Comparison of ENCODE assay signal across 16 cellular contexts in genomic region chr12:104655059-104655609, GRCh38.
"Had no signal": no experiment of that assay in that cellular context is flagged by ENCODE, and none has a peak within 500 bp of the region (broad histone marks: within the 10 kb centered on the region; RNA-seq: fewer than 3 reads in every experiment).

No MANE protein-coding gene starts in this region.

- DNase-seq: activated CD4-positive, alpha-beta T cell treated with anti-CD3 and anti-CD28 coated beads, Interleukin-2, amount 10 ng/mL, durations not matched to agents 7 days and 5 days; activated CD4-positive, CD25-positive, alpha-beta regulatory T cell; activated CD8-positive, alpha-beta T cell treated with anti-CD3 and anti-CD28 coated beads, Interleukin-2, amount 10 ng/mL, durations not matched to agents 7 days and 5 days; activated gamma-delta T cell; activated T-cell treated with anti-CD3 and anti-CD28 coated beads, Interleukin-2, amount 50 U/mL, for 48 hours; adrenal gland; foreskin fibroblast; left cardiac atrium; lower lobe of right lung; midbrain; stimulated activated CD4-positive, alpha-beta T cell treated with anti-CD3 and anti-CD28 coated beads, Interleukin-2, amount 100 ng/mL, for 24 hours had no signal

- H3K27ac ChIP-seq: adrenal gland, epithelial cell of prostate, hepatocyte, lower lobe of right lung, right atrium auricular region had no signal

- H3K27me3 Mint-ChIP-seq: activated CD4-positive, alpha-beta T cell treated with anti-CD3 and anti-CD28 coated beads, Interleukin-2, amount 10 ng/mL, durations not matched to agents 7 days and 5 days; activated naive CD4-positive, alpha-beta T cell treated with anti-CD3 and anti-CD28 coated beads, Interleukin-2, amount 50 U/mL, for 24 hours; progenitor cell of endocrine pancreas had no signal

- H3K27ac Mint-ChIP-seq: activated CD4-positive, alpha-beta T cell treated with anti-CD3 and anti-CD28 coated beads, Interleukin-2, amount 10 ng/mL, durations not matched to agents 7 days and 5 days; activated CD8-positive, alpha-beta T cell treated with anti-CD3 and anti-CD28 coated beads, Interleukin-2, amount 10 ng/mL, durations not matched to agents 7 days and 5 days; progenitor cell of endocrine pancreas had no signal

- H3K9me3 Mint-ChIP-seq: activated CD4-positive, alpha-beta T cell treated with anti-CD3 and anti-CD28 coated beads, Interleukin-2, amount 10 ng/mL, durations not matched to agents 7 days and 5 days; activated naive CD4-positive, alpha-beta T cell treated with anti-CD3 and anti-CD28 coated beads, Interleukin-2, amount 50 U/mL, for 24 hours had no signal

- H3K27me3 ChIP-seq: adrenal gland, hepatocyte, right atrium auricular region had no signal

- ATAC-seq: activated CD8-positive, alpha-beta T cell treated with anti-CD3 and anti-CD28 coated beads, Interleukin-2, amount 10 ng/mL, durations not matched to agents 7 days and 5 days; left cardiac atrium; lower lobe of right lung had no signal

- H3K9me3 ChIP-seq: adrenal gland, lower lobe of right lung, right atrium auricular region had no signal

- H3K36me3 ChIP-seq: adrenal gland, lower lobe of right lung, right atrium auricular region had no signal

- H3K4me3 Mint-ChIP-seq: activated CD4-positive, alpha-beta T cell treated with anti-CD3 and anti-CD28 coated beads, Interleukin-2, amount 10 ng/mL, durations not matched to agents 7 days and 5 days; activated CD8-positive, alpha-beta T cell treated with anti-CD3 and anti-CD28 coated beads, Interleukin-2, amount 10 ng/mL, durations not matched to agents 7 days and 5 days; activated naive CD4-positive, alpha-beta T cell treated with anti-CD3 and anti-CD28 coated beads, Interleukin-2, amount 50 U/mL, for 24 hours had no signal

- H3K4me3 ChIP-seq: adrenal gland, hepatocyte, lower lobe of right lung, right atrium auricular region had no signal
